ENCODE assay signal across 9 cellular contexts in genomic region chr12:120536064-120536791, GRCh38. TPM values are rescaled to one million over a fixed set of nuclear protein-coding genes. Genes with fewer than 3 reads are reported as not detected.
DNase-seq lines count a peak whose midpoint lies in the region; ATAC-seq and TF ChIP-seq lines count a peak whose summit lies in the region.
"Had no signal": no experiment of that assay in that cellular context is flagged by ENCODE, and none has a peak within 500 bp of the region (broad histone marks: within the 10 kb centered on the region; RNA-seq: fewer than 3 reads in every experiment).

No MANE protein-coding gene starts in this region.

- CTCF ChIA-PET in activated CD8-positive, alpha-beta T cell treated with anti-CD3 and anti-CD28 coated beads for 36 hours (lab: Charles Lee): interaction anchor here (1.1 kb wide), 1 partner anchor 45 kb away, joined by 4 read pairs; the partner anchor contains the start of gene POP5

- peaks cover 10% of the 10 kb centered on the region for H3K4me1 ChIP-seq in right cardiac atrium (ENCODE audit: control insufficient read depth, insufficient read depth, low read length)

- intact Hi-C loops in activated CD8-positive, alpha-beta T cell treated with anti-CD3 and anti-CD28 coated beads for 36 hours (cut with micrococcal nuclease): no loop called here
- intact Hi-C loops in right cardiac atrium (cut with DNase I): loop anchor here in 1 of 4 donors (10.0 kb wide), 1 partner anchor 61 kb away; no protein-coding TSS in a partner anchor

- H3K27ac ChIP-seq in right cardiac atrium (ENCODE audit: low read length): peak overlapping the region; percentile 56

- H3K9me3 Mint-ChIP-seq in activated CD8-positive, alpha-beta T cell treated with anti-CD3 and anti-CD28 coated beads for 36 hours: no peaks in the 10 kb centered on the region

- H3K27me3 Mint-ChIP-seq in activated CD8-positive, alpha-beta T cell treated with anti-CD3 and anti-CD28 coated beads for 36 hours: no peaks in the 10 kb centered on the region

- H3K27me3 ChIP-seq in right cardiac atrium (ENCODE audit: control insufficient read depth, insufficient read depth): no peaks in the 10 kb centered on the region

- H3K27ac Mint-ChIP-seq in activated CD8-positive, alpha-beta T cell treated with anti-CD3 and anti-CD28 coated beads for 36 hours: peak overlapping the region; percentile 97

- POLR2A ChIA-PET in activated CD8-positive, alpha-beta T cell treated with anti-CD3 and anti-CD28 coated beads for 36 hours (lab: Charles Lee): interaction anchor here (0.7 to 1.5 kb wide), 5 partner anchors 9 to 400 kb away, joined by 3 to 5 read pairs (median 3); partner anchors contain the start of gene SRSF9

- H3K9me3 ChIP-seq in right cardiac atrium (ENCODE audit: control insufficient read depth, low read length): no peaks in the 10 kb centered on the region

- ATAC-seq in activated CD8-positive, alpha-beta T cell treated with anti-CD3 and anti-CD28 coated beads for 36 hours: no peak
- ATAC-seq in right cardiac atrium: no peak
- no peak for ATAC-seq in HG03457 (IDR thresholded peaks at IDR 0.05; ENCODE audit: unreplicated experiment)
- ATAC-seq in HG02678 (IDR thresholded peaks at IDR 0.05; ENCODE audit: unreplicated experiment): no peak
- ATAC-seq in HG03460 (IDR thresholded peaks at IDR 0.05; ENCODE audit: unreplicated experiment): no peak

- DNase-seq in HFF-Myc (ENCODE audit: extremely low read depth, low read depth): no peak
- DNase-seq in activated CD8-positive, alpha-beta T cell treated with anti-CD3 and anti-CD28 coated beads for 36 hours: peak; percentile 46
- DNase-seq in right cardiac atrium: no peak
- peak; percentile 38 for DNase-seq in stimulated activated CD8-positive, alpha-beta memory T cell treated with anti-CD3 and anti-CD28 coated beads, Interleukin-4, amount 100 ng/mL, for 48 hours
- DNase-seq in Kasumi-1 (lab: John Stamatoyannopoulos, UW): no peak
- DNase-seq: NCI-H226 had no signal

- no peak for TF ChIP-seq CTCF in HFF-Myc (IDR thresholded peaks at IDR 0.05; ENCODE audit: low read depth, low read length, missing control alignments)
- no peak for TF ChIP-seq CTCF in activated CD8-positive, alpha-beta T cell treated with anti-CD3 and anti-CD28 coated beads for 36 hours (IDR thresholded peaks at IDR 0.05)

- H3K36me3 Mint-ChIP-seq in activated CD8-positive, alpha-beta T cell treated with anti-CD3 and anti-CD28 coated beads for 36 hours (ENCODE audit: low read depth): peaks cover 47% of the 10 kb centered on the region

- peak overlapping the region; percentile 84 for H3K4me3 ChIP-seq in HFF-Myc (replicated peaks; ENCODE audit: low read depth, low read length)
- H3K4me3 ChIP-seq in right cardiac atrium (ENCODE audit: low read length): peak overlapping the region; percentile 64

- peaks cover 52% of the 10 kb centered on the region for H3K4me1 Mint-ChIP-seq in activated CD8-positive, alpha-beta T cell treated with anti-CD3 and anti-CD28 coated beads for 36 hours (ENCODE audit: low read depth)

- 42% methylated on average over 13 of the region's 13 CpGs for WGBS in right cardiac atrium

- H3K4me3 Mint-ChIP-seq in activated CD8-positive, alpha-beta T cell treated with anti-CD3 and anti-CD28 coated beads for 36 hours: peak overlapping the region; percentile 97

RNA-seq across cellular contexts. Expression of gene RNF10, which starts 2.1 kb away (rescaled TPM):
- total RNA-seq in activated CD8-positive, alpha-beta T cell treated with anti-CD3 and anti-CD28 coated beads for 36 hours: 100 to 1,000 TPM; 155 to 159 TPM
- 100 to 1,000 TPM; 235 to 259 (median 237) TPM for total RNA-seq in right cardiac atrium
- 281 TPM for polyA plus RNA-seq in right cardiac atrium

RNA-seq across cellular contexts. Expression of gene COQ5, which starts 7.3 kb away (rescaled TPM):
- 10 to 100 TPM; 34.4 to 35.5 TPM for total RNA-seq in activated CD8-positive, alpha-beta T cell treated with anti-CD3 and anti-CD28 coated beads for 36 hours
- total RNA-seq in right cardiac atrium: 10 to 100 TPM; 26.2 to 30.6 (median 27.6) TPM
- polyA plus RNA-seq in right cardiac atrium: 40.5 TPM

RNA-seq across cellular contexts. Expression of gene DYNLL1, which starts 40.3 kb away (rescaled TPM):
- 100 to 1,000 TPM; 126 to 137 TPM for total RNA-seq in activated CD8-positive, alpha-beta T cell treated with anti-CD3 and anti-CD28 coated beads for 36 hours
- total RNA-seq in right cardiac atrium: 100 to 1,000 TPM; 164 to 299 (median 224) TPM
- polyA plus RNA-seq in right cardiac atrium: 350 TPM

RNA-seq across cellular contexts. Expression of gene POP5, which starts 45.0 kb away (rescaled TPM):
- 10 to 100 TPM; 44.3 to 51.1 TPM for total RNA-seq in activated CD8-positive, alpha-beta T cell treated with anti-CD3 and anti-CD28 coated beads for 36 hours
- total RNA-seq in right cardiac atrium: 10 to 100 TPM; 31.4 to 48.4 (median 41.5) TPM
- 54.1 TPM for polyA plus RNA-seq in right cardiac atrium

Comparison
In these comparisons a context has a peak if more than half of its experiments do, and no peak if none do; other contexts are left out.
1. DNase-seq: peak in activated CD8-positive, alpha-beta T cell treated with anti-CD3 and anti-CD28 coated beads for 36 hours (single experiment) and stimulated activated CD8-positive, alpha-beta memory T cell treated with anti-CD3 and anti-CD28 coated beads, Interleukin-4, amount 100 ng/mL, for 48 hours (single experiment); none in HFF-Myc (single experiment), right cardiac atrium (0 of 3) and Kasumi-1 (0 of 2).